Comparison of ENCODE assay signal across 15 cellular contexts in the genomic region with DNA sequence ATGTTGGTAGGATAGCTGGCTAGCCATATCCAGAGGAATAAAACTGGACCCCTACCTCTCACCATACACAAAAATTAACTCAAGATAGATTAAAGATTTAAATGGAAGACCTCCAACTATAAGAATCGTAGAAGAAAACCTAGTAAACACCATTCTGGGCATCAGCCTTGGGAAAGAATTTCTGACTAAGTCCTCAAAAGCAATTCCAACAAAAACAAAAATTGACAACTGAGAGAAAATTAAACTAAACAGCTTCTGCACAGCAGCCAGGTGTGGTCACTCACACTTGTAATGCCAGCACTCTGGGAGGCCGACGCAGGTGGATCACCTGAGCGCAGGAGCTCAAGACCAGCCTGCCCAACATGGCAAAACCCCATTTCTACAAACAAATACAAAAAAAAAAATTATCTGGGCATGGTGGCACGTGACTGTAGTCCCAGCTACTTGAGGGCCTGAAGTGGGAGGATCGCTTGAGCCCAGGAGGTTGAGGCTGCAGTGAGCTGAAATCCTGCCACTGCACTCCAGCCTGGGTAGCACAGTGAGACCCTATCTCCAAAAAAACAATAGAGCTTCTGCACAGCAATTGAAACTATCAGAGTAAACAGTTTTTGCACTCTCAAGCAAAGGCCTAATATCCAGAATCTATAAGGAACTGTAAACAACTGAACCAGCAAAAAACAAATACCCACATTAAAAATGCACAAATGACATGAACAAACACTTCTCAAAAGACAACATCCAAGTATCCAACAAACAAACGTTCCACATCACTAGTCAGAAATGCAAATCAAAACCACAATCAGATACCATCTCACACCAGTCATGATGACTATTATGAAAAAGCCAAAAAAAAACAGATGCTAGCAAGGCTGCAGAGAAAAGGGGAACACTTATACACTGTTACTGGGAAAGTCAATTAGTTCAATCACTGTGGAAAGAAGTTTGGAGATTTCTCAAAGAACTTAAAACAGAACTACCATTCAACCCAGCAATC. TPM values are rescaled to one million over a fixed set of nuclear protein-coding genes. Genes with fewer than 3 reads are reported as not detected.
DNase-seq lines count a peak whose midpoint lies in the region; ATAC-seq, FAIRE-seq and TF ChIP-seq lines count a peak whose summit lies in the region.
"Had no signal": no experiment of that assay in that cellular context is flagged by ENCODE, and none has a peak within 500 bp of the region (broad histone marks: within the 10 kb centered on the region; RNA-seq: fewer than 3 reads in every experiment).

No MANE protein-coding gene starts in this region.

- H3K4me1 ChIP-seq in Peyer's patch = peaks cover 0 to 8% (median 0%) of the 10 kb centered on the region in 4 donors

- H3K36me3 ChIP-seq in bronchial epithelial cell (ENCODE audit: control insufficient read depth, insufficient read depth, low read length) = no peaks in the 10 kb centered on the region
- H3K36me3 ChIP-seq in Peyer's patch = no peaks in the 10 kb centered on the region

- no peak for TF ChIP-seq CTCF in bronchial epithelial cell (IDR thresholded peaks at IDR 0.05; ENCODE audit: insufficient read depth, low read length, severe bottlenecking)
- TF ChIP-seq CTCF in Peyer's patch (IDR thresholded peaks at IDR 0.05) = no peak
- TF ChIP-seq CTCF in WTC11 (IDR thresholded peaks at IDR 0.05) = no peak

- H3K36me3 Mint-ChIP-seq in WTC11 = no peaks in the 10 kb centered on the region
- H3K36me3 Mint-ChIP-seq: memory B cell had no signal

- FAIRE-seq in bronchial epithelial cell (lab: Jason Lieb, UNC) = no peak
- FAIRE-seq: colon had no signal

- no peak overlapping the region for H3K27ac ChIP-seq in Peyer's patch
- H3K27ac ChIP-seq: psoas muscle had no signal

- POLR2A ChIA-PET in WTC11 (lab: Charles Lee) = no interaction called here

- H3K27me3 ChIP-seq in bronchial epithelial cell (ENCODE audit: control insufficient read depth, insufficient read depth, low read length) (no peaks in the 10 kb centered on the region), Peyer's patch (no peaks in the 10 kb centered on the region)

- H3K9me3 Mint-ChIP-seq in WTC11 = no peaks in the 10 kb centered on the region
- H3K9me3 Mint-ChIP-seq: memory B cell had no signal

- peak; percentile 81 for DNase-seq in EL
- peak; percentile 71 for DNase-seq in OCI-M1 (lab: John Stamatoyannopoulos, UW)
- peak; percentile 87 for DNase-seq in bronchial epithelial cell (ENCODE audit: low read depth)
- peak; percentile 88 for DNase-seq in myocyte (ENCODE audit: low read depth)
- DNase-seq in Peyer's patch = no peak
- DNase-seq in activated T-cell treated with anti-CD3 and anti-CD28 coated beads, Interleukin-2, amount 50 U/mL, for 1 hour = no peak
- DNase-seq in WTC11 (ENCODE audit: low spot score) = no peak
- DNase-seq: activated CD4-positive, alpha-beta T cell treated with anti-CD3 and anti-CD28 coated beads for 36 hours; head of caudate nucleus; NCI-H446 treated with DMSO at 0.1 percent for 48 hours; psoas muscle; SIG-M5 had no signal

- H3K27me3 Mint-ChIP-seq in WTC11 (ENCODE audit: low read depth) = peaks cover 18% of the 10 kb centered on the region
- H3K27me3 Mint-ChIP-seq: activated CD4-positive, alpha-beta T cell treated with anti-CD3 and anti-CD28 coated beads for 36 hours; memory B cell had no signal

- no peak overlapping the region for H3K4me3 ChIP-seq in bronchial epithelial cell (ENCODE audit: low read depth, low read length)
- H3K4me3 ChIP-seq in Peyer's patch = no peak overlapping the region
- H3K4me3 ChIP-seq: psoas muscle had no signal

- H3K9me3 ChIP-seq in Peyer's patch = no peaks in the 10 kb centered on the region
- H3K9me3 ChIP-seq: psoas muscle had no signal

- CTCF ChIA-PET in WTC11 (lab: Charles Lee) = no interaction called here

- peaks cover 8% of the 10 kb centered on the region for H3K4me1 Mint-ChIP-seq in WTC11

- ATAC-seq in HG02798 (IDR thresholded peaks at IDR 0.05; ENCODE audit: poor library complexity, unreplicated experiment) (no peak), WTC11 (no peak)
- ATAC-seq: activated CD4-positive, alpha-beta T cell treated with anti-CD3 and anti-CD28 coated beads for 36 hours; psoas muscle had no signal

- H3K27ac Mint-ChIP-seq in WTC11 = no peak overlapping the region
- H3K27ac Mint-ChIP-seq: activated CD4-positive, alpha-beta T cell treated with anti-CD3 and anti-CD28 coated beads for 36 hours; memory B cell had no signal

- H3K4me3 Mint-ChIP-seq in WTC11 = no peak overlapping the region
- H3K4me3 Mint-ChIP-seq: activated CD4-positive, alpha-beta T cell treated with anti-CD3 and anti-CD28 coated beads for 36 hours; memory B cell had no signal

- no peak for TF ChIP-seq POLR2A in Peyer's patch (IDR thresholded peaks at IDR 0.05)

TF ChIP-seq in WTC11, 78 proteins besides CTCF, POLR2A, EP300 and RAD21:
- no peak for TF ChIP-seq ZNF219 (CRISPR knock-in tag; IDR thresholded peaks at IDR 0.05; ENCODE audit: borderline replicate concordance)
- TF ChIP-seq, protein P1, sequence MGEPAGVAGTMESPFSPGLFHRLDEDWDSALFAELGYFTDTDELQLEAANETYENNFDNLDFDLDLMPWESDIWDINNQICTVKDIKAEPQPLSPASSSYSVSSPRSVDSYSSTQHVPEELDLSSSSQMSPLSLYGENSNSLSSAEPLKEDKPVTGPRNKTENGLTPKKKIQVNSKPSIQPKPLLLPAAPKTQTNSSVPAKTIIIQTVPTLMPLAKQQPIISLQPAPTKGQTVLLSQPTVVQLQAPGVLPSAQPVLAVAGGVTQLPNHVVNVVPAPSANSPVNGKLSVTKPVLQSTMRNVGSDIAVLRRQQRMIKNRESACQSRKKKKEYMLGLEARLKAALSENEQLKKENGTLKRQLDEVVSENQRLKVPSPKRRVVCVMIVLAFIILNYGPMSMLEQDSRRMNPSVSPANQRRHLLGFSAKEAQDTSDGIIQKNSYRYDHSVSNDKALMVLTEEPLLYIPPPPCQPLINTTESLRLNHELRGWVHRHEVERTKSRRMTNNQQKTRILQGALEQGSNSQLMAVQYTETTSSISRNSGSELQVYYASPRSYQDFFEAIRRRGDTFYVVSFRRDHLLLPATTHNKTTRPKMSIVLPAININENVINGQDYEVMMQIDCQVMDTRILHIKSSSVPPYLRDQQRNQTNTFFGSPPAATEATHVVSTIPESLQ (CRISPR knock-in tag; IDR thresholded peaks at IDR 0.05) = no peak
- no peak for TF ChIP-seq CBFB (CRISPR knock-in tag; IDR thresholded peaks at IDR 0.05; ENCODE audit: low read depth)
- TF ChIP-seq GRHL2 (CRISPR knock-in tag; IDR thresholded peaks at IDR 0.05; ENCODE audit: insufficient replicate concordance, severe bottlenecking) = no peak
- TF ChIP-seq, protein P2, sequence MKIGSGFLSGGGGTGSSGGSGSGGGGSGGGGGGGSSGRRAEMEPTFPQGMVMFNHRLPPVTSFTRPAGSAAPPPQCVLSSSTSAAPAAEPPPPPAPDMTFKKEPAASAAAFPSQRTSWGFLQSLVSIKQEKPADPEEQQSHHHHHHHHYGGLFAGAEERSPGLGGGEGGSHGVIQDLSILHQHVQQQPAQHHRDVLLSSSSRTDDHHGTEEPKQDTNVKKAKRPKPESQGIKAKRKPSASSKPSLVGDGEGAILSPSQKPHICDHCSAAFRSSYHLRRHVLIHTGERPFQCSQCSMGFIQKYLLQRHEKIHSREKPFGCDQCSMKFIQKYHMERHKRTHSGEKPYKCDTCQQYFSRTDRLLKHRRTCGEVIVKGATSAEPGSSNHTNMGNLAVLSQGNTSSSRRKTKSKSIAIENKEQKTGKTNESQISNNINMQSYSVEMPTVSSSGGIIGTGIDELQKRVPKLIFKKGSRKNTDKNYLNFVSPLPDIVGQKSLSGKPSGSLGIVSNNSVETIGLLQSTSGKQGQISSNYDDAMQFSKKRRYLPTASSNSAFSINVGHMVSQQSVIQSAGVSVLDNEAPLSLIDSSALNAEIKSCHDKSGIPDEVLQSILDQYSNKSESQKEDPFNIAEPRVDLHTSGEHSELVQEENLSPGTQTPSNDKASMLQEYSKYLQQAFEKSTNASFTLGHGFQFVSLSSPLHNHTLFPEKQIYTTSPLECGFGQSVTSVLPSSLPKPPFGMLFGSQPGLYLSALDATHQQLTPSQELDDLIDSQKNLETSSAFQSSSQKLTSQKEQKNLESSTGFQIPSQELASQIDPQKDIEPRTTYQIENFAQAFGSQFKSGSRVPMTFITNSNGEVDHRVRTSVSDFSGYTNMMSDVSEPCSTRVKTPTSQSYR (CRISPR knock-in tag; IDR thresholded peaks at IDR 0.05) = no peak
- no peak for TF ChIP-seq ATF1 (CRISPR knock-in tag; IDR thresholded peaks at IDR 0.05)

RNA-seq across cellular contexts. Expression of a gene that starts 4.8 kb away (rescaled TPM):
- 0.26 and 0.64 TPM in 2 replicates for total RNA-seq in bronchial epithelial cell
- 6.1 and 13.1 TPM in 2 replicates for total RNA-seq in myocyte
- 2.8 TPM for polyA plus RNA-seq in myocyte (2012)
- 1 to 10 TPM in 3 of 4 donors, under 1 TPM in 1; 0.67 to 4.1 (median 1.9) TPM for total RNA-seq in Peyer's patch
- total RNA-seq in WTC11 (2021) = 0.66 to 0.87 TPM (median 0.76 TPM) in 3 replicates

RNA-seq across cellular contexts. Expression of a gene that starts 49.0 kb away (rescaled TPM):
- total RNA-seq in bronchial epithelial cell (not detected in 2 replicates), myocyte (not detected in 2 replicates), Peyer's patch (1 to 10 TPM in 3 of 4 donors, under 1 TPM in 1; 0.54 to 5.8 (median 2.5) TPM), WTC11 (2021) (0.09 to 0.23 TPM (median 0.15 TPM) in 3 replicates)
- polyA plus RNA-seq in myocyte (2012) = not detected
- total RNA-seq: activated CD4-positive, alpha-beta T cell treated with anti-CD3 and anti-CD28 coated beads for 36 hours had no signal

Comparison
In these comparisons a context has a peak if more than half of its experiments do, and no peak if none do; other contexts are left out.
1. DNase-seq: peak in EL (single experiment), OCI-M1 (single experiment), bronchial epithelial cell (single experiment) and myocyte (single experiment); none in Peyer's patch (0 of 3), activated T-cell treated with anti-CD3 and anti-CD28 coated beads, Interleukin-2, amount 50 U/mL, for 1 hour (single experiment) and WTC11 (single experiment).